In the genomic region with DNA sequence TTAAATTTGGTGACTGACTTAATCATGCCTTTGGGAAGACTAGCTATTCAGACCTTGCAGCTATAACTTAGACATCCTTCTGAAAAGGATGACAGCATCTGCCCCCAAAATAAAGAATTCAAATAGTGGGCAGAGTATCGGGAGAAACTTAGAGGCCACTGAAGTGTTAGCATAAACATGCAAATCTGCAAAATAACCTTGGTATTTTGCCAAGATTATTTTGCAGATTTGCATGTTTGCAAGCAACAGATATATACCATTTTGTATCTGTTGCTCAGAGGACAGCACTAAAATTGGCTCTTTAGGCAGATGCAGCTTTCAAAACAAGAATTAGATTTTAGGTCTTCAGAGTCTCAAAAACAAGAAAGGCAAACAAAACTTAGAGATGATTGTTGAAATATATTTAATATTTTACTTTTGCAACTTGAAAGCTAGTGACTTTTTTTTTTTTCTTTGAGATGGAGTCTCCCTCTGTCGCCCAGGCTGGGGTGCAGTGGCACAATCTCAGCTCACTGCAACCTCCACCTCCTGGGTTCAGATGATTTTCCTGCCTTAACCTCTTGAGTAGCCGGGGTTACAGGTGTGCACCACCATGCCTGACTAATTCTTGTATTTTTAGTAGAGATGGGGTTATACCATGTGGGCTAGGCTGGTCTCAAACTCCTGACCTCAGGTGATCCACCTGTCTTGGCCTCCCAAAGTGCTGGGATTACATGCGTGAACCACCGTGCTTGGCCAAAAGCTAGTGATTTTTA, we compare ENCODE assay signal across 27 cellular contexts.
"Had no signal": no experiment of that assay in that cellular context is flagged by ENCODE, and none has a peak within 500 bp of the region (broad histone marks: within the 10 kb centered on the region; RNA-seq: fewer than 3 reads in every experiment).

No MANE protein-coding gene starts in this region.

- ATAC-seq: activated T-cell treated with anti-CD3 and anti-CD28 coated beads, Interleukin-2, amount 50 U/mL, for 72 hours; effector memory CD8-positive, alpha-beta T cell; esophagus mucosa; gastrocnemius medialis; pancreas; psoas muscle had no signal

- DNase-seq: activated CD4-positive, alpha-beta memory T cell treated with anti-CD3 and anti-CD28 coated beads, Interleukin-2, amount 10 ng/mL, durations not matched to agents 7 days and 5 days; activated CD4-positive, alpha-beta T cell treated with anti-CD3 and anti-CD28 coated beads, Interleukin-2, amount 10 ng/mL, durations not matched to agents 24 days and 14 days; activated CD4-positive, CD25-positive, alpha-beta regulatory T cell; activated effector memory CD4-positive, alpha-beta T cell treated with Interleukin-2 at 50 U/mL for 16 hours; activated naive CD4-positive, alpha-beta T cell treated with anti-CD3 and anti-CD28 coated beads for 36 hours; activated naive CD8-positive, alpha-beta T cell treated with anti-CD3 and anti-CD28 coated beads, Interleukin-2, amount 10 ng/mL, durations not matched to agents 7 days and 5 days; activated T-cell treated with anti-CD3 and anti-CD28 coated beads, Interleukin-2, amount 50 U/mL, for 72 hours; amniotic stem cell; effector memory CD8-positive, alpha-beta T cell; gastrocnemius medialis; head of caudate nucleus; hypothalamus; pancreas; psoas muscle; stimulated activated CD4-positive, alpha-beta T cell treated with anti-CD3 and anti-CD28 coated beads, Interleukin-12 subunit alpha, Interleukin-12 subunit beta, amount 100 ng/mL, for 4 hours; stimulated activated CD4-positive, alpha-beta T cell treated with anti-CD3 and anti-CD28 coated beads, Interleukin-4, amount 100 ng/mL, for 4 hours; substantia nigra; thyroid gland had no signal

- H3K36me3 ChIP-seq: breast epithelium, gastrocnemius medialis, pancreas, right atrium auricular region, thyroid gland had no signal

- H3K27me3 Mint-ChIP-seq: activated CD4-positive, alpha-beta memory T cell treated with anti-CD3 and anti-CD28 coated beads, Interleukin-2, amount 10 ng/mL, durations not matched to agents 7 days and 5 days; activated naive CD8-positive, alpha-beta T cell treated with anti-CD3 and anti-CD28 coated beads, Interleukin-2, amount 10 ng/mL, durations not matched to agents 7 days and 5 days; memory B cell had no signal

- H3K27ac ChIP-seq: breast epithelium, gastrocnemius medialis, pancreas, psoas muscle, right atrium auricular region, thyroid gland had no signal

- H3K4me1 ChIP-seq: breast epithelium, gastrocnemius medialis, pancreas, psoas muscle, right atrium auricular region, thyroid gland had no signal

- H3K27me3 ChIP-seq: breast epithelium, gastrocnemius medialis, pancreas, right atrium auricular region, thyroid gland had no signal

- FAIRE-seq: endothelial cell of umbilical vein, islet of Langerhans, pancreas had no signal

- H3K9me3 Mint-ChIP-seq: activated CD4-positive, alpha-beta T cell treated with anti-CD3 and anti-CD28 coated beads, Interleukin-2, amount 10 ng/mL, durations not matched to agents 24 days and 14 days; activated naive CD8-positive, alpha-beta T cell treated with anti-CD3 and anti-CD28 coated beads, Interleukin-2, amount 10 ng/mL, durations not matched to agents 7 days and 5 days; activated T-cell treated with anti-CD3 and anti-CD28 coated beads, Interleukin-2, amount 50 U/mL, for 72 hours; central memory CD8-positive, alpha-beta T cell; effector memory CD8-positive, alpha-beta T cell; stimulated activated naive CD8-positive, alpha-beta T cell treated with anti-CD3 and anti-CD28 coated beads, Interleukin-15, Interleukin-2, amounts not matched to agents 100 ng/mL and 50 ng/mL, for 24 hours had no signal

- H3K4me3 ChIP-seq: breast epithelium, gastrocnemius medialis, pancreas, psoas muscle, right atrium auricular region, thyroid gland had no signal

- H3K27ac Mint-ChIP-seq: activated CD4-positive, alpha-beta memory T cell treated with anti-CD3 and anti-CD28 coated beads, Interleukin-2, amount 10 ng/mL, durations not matched to agents 7 days and 5 days; activated CD4-positive, alpha-beta T cell treated with anti-CD3 and anti-CD28 coated beads, Interleukin-2, amount 10 ng/mL, durations not matched to agents 24 days and 14 days; activated naive CD4-positive, alpha-beta T cell treated with anti-CD3 and anti-CD28 coated beads for 36 hours; activated naive CD8-positive, alpha-beta T cell treated with anti-CD3 and anti-CD28 coated beads, Interleukin-2, amount 10 ng/mL, durations not matched to agents 7 days and 5 days; activated T-cell treated with anti-CD3 and anti-CD28 coated beads, Interleukin-2, amount 50 U/mL, for 72 hours; effector memory CD8-positive, alpha-beta T cell; nephron; stimulated activated naive CD8-positive, alpha-beta T cell treated with anti-CD3 and anti-CD28 coated beads, Interleukin-15, Interleukin-2, amounts not matched to agents 100 ng/mL and 50 ng/mL, for 24 hours had no signal

- H3K4me3 Mint-ChIP-seq: activated CD4-positive, alpha-beta memory T cell treated with anti-CD3 and anti-CD28 coated beads, Interleukin-2, amount 10 ng/mL, durations not matched to agents 7 days and 5 days; activated CD4-positive, alpha-beta T cell treated with anti-CD3 and anti-CD28 coated beads, Interleukin-2, amount 10 ng/mL, durations not matched to agents 24 days and 14 days; activated naive CD4-positive, alpha-beta T cell treated with anti-CD3 and anti-CD28 coated beads for 36 hours; activated naive CD8-positive, alpha-beta T cell treated with anti-CD3 and anti-CD28 coated beads, Interleukin-2, amount 10 ng/mL, durations not matched to agents 7 days and 5 days; activated T-cell treated with anti-CD3 and anti-CD28 coated beads, Interleukin-2, amount 50 U/mL, for 72 hours; central memory CD8-positive, alpha-beta T cell; effector memory CD8-positive, alpha-beta T cell; memory B cell; nephron; stimulated activated naive CD8-positive, alpha-beta T cell treated with anti-CD3 and anti-CD28 coated beads, Interleukin-15, Interleukin-2, amounts not matched to agents 100 ng/mL and 50 ng/mL, for 24 hours had no signal

- H3K9me3 ChIP-seq: breast epithelium, gastrocnemius medialis, pancreas, psoas muscle, right atrium auricular region, thyroid gland had no signal

- H3K4me1 Mint-ChIP-seq: activated CD4-positive, alpha-beta memory T cell treated with anti-CD3 and anti-CD28 coated beads, Interleukin-2, amount 10 ng/mL, durations not matched to agents 7 days and 5 days; activated CD4-positive, alpha-beta T cell treated with anti-CD3 and anti-CD28 coated beads, Interleukin-2, amount 10 ng/mL, durations not matched to agents 24 days and 14 days; activated naive CD8-positive, alpha-beta T cell treated with anti-CD3 and anti-CD28 coated beads, Interleukin-2, amount 10 ng/mL, durations not matched to agents 7 days and 5 days; central memory CD8-positive, alpha-beta T cell; nephron had no signal
